ENCODE assay signal across 1 cellular context in the genomic region with DNA sequence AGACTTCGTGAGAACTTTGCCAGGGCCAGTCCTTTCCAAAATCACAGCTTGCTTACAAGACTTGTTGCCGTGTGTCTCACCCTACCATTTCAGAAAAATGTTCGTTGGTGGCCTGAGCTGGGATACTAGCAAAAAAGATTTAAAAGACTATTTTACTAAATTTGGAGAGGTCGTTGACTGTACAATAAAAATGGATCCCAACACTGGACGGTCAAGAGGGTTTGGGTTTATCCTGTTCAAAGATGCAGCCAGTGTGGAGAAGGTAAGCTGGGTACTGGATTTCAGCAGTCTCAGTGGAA.
TF ChIP-seq lines count a peak whose summit lies in the region.

No MANE protein-coding gene starts in this region.

TF ChIP-seq in GM23338, 12 proteins besides CTCF, POLR2A, EP300 and RAD21 (continued from another document):
- TF ChIP-seq ZNF462 (CRISPR knock-in tag; IDR thresholded peaks at IDR 0.05) = no peak
- no peak for TF ChIP-seq POLR2AphosphoS5 (IDR thresholded peaks at IDR 0.05; ENCODE audit: low read depth)
- TF ChIP-seq, protein P1, sequence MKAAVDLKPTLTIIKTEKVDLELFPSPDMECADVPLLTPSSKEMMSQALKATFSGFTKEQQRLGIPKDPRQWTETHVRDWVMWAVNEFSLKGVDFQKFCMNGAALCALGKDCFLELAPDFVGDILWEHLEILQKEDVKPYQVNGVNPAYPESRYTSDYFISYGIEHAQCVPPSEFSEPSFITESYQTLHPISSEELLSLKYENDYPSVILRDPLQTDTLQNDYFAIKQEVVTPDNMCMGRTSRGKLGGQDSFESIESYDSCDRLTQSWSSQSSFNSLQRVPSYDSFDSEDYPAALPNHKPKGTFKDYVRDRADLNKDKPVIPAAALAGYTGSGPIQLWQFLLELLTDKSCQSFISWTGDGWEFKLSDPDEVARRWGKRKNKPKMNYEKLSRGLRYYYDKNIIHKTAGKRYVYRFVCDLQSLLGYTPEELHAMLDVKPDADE (IDR thresholded peaks at IDR 0.05) = no peak
TF ChIP-seq in GM23338: peak in this region for 0.
